ENCODE assay signal across 18 cellular contexts in the genomic region with DNA sequence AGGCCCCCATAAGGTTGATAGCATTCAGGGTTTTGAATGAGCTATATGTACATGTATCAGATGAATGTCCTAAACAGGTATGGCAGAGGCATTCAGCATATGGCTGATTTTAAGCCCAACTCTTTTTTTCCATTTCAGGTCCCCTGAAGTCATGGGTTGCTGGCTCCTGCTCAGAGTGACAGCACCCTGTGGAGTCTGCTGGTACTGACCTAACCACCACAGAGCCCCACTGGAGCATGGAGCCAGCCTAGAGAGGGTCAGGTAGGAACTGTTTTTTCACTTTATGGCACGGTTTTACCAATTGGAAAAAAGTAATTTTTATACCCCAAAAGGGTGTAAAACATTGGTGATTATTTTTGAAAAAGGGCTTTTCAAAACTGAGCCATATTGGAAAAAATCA.
A peak's percentile ranks its signal among the peaks of the same experiment; 100 is the strongest.
DNase-seq lines count a peak whose midpoint lies in the region; ATAC-seq, FAIRE-seq and TF ChIP-seq lines count a peak whose summit lies in the region.
"Had no signal": no experiment of that assay in that cellular context is flagged by ENCODE, and none has a peak within 500 bp of the region (broad histone marks: within the 10 kb centered on the region; RNA-seq: fewer than 3 reads in every experiment).

No MANE protein-coding gene starts in this region.

- RAD21 ChIA-PET in HCT116 (lab: Charles Lee; ENCODE audit: low non-redundant PET in 1 of 2, low total read pairs in 2 of 2, uncharacterized antibody in 2 of 2, unreplicated experiment in 2 of 2) = no interaction called here

- TF ChIP-seq EP300 in K562 (IDR thresholded peaks at IDR 0.05; ENCODE audit: low read length) (no peak), HepG2 (IDR thresholded peaks at IDR 0.05; ENCODE audit: low read depth in 2 of 2, low read length in 2 of 2) (no peak), HepG2 (CRISPR knock-in tag; IDR thresholded peaks at IDR 0.05; ENCODE audit: borderline replicate concordance) (no peak)

- H3K9ac ChIP-seq in HCT116 (ENCODE audit: low read length) (no peak overlapping the region), K562 (ENCODE audit: insufficient read depth in 1 of 2, low read depth in 2 of 2, low read length in 2 of 2) (no peak overlapping the region), HepG2 (ENCODE audit: insufficient read depth, low read depth, low read length) (no peak overlapping the region)

- BruUV-seq in HCT116 (replicated peaks; lab: Mats Ljungman, UMichigan) (no TSS peak), K562 (replicated peaks; lab: Mats Ljungman, UMichigan) (no TSS peak), HepG2 (replicated peaks; lab: Mats Ljungman, UMichigan) (no TSS peak)

- H4K20me1 ChIP-seq in HCT116 (ENCODE audit: insufficient read depth) = no peaks in the 10 kb centered on the region
- H4K20me1 ChIP-seq in K562 (replicated peaks; ENCODE audit: control insufficient read depth, insufficient read depth, low read length) = no peaks in the 10 kb centered on the region
- no peaks in the 10 kb centered on the region for H4K20me1 ChIP-seq in HepG2 (ENCODE audit: insufficient read depth, low read length)

- H3K9me3 ChIP-seq in HCT116 (ENCODE audit: control insufficient read depth in 1 of 2, insufficient read depth in 1 of 2, low read depth in 1 of 2, low read length in 2 of 2) (no peaks in the 10 kb centered on the region), K562 (replicated peaks; ENCODE audit: control insufficient read depth, insufficient read depth, low read depth, low read length) (no peaks in the 10 kb centered on the region), HepG2 (ENCODE audit: low read length) (no peaks in the 10 kb centered on the region)

- in situ Hi-C loops in K562 (cut with MboI) (no loop called here), HepG2 (cut with HindIII; ENCODE audit: extremely low pct_ligation_motif_present, low pct_unique_long_range_greater_than_20kb) (no loop called here)

- H3K4me2 ChIP-seq in HCT116 (ENCODE audit: low read length) (no peak overlapping the region), K562 (ENCODE audit: insufficient read depth, low read length) (no peak overlapping the region), HepG2 (ENCODE audit: low read depth, low read length) (no peak overlapping the region)
- H3K4me2 ChIP-seq: PC-9 had no signal

- H3K36me3 ChIP-seq in HCT116 (ENCODE audit: control insufficient read depth in 1 of 2, insufficient read depth in 2 of 2, low read length in 2 of 2) (peaks cover 0 to 5% of the 10 kb centered on the region in 2 experiments; a peak in 1 of 4 replicates), K562 (ENCODE audit: control insufficient read depth, insufficient read depth, low read length) (peaks cover 66% of the 10 kb centered on the region), HepG2 (replicated peaks in 1 of 2; ENCODE audit: control insufficient read depth in 1 of 2, insufficient read depth in 2 of 2, low read length in 2 of 2) (peaks cover 7 to 34% of the 10 kb centered on the region in 2 experiments; a peak in 4 of 5 replicates)

- no peak overlapping the region for H2AFZ ChIP-seq in HCT116 (ENCODE audit: low read depth, low read length, poor library complexity, severe bottlenecking)
- H2AFZ ChIP-seq in K562 (ENCODE audit: low read depth, low read length) = no peak overlapping the region
- H2AFZ ChIP-seq in HepG2 (ENCODE audit: low read length) = no peak overlapping the region
- H2AFZ ChIP-seq: PC-9 had no signal

- H3K9me2 ChIP-seq in HCT116 (ENCODE audit: insufficient read depth) = no peaks in the 10 kb centered on the region

- H3K4me3 ChIP-seq in HCT116 (replicated peaks in 1 of 2; ENCODE audit: low read depth in 1 of 2, low read length in 2 of 2) (no peak overlapping the region), K562 (no peak overlapping the region), HepG2 (replicated peaks in 1 of 3; ENCODE audit: insufficient read depth in 1 of 3, low read depth in 2 of 3, low read length in 3 of 3) (no peak overlapping the region)
- H3K4me3 ChIP-seq: PC-9, SK-N-MC had no signal

- TF ChIP-seq CTCF in HCT116 (IDR thresholded peaks at IDR 0.05 in 2 of 3, conservative IDR thresholded peaks at IDR 0.05 in 1 of 3; ENCODE audit: borderline replicate concordance in 1 of 3, insufficient read depth in 1 of 3, low read depth in 2 of 3, low read length in 2 of 3) = 0 out of 6 replicates have a peak, but pooled peaks of 1 of the 3 experiments have one; percentile 10
- no peak for TF ChIP-seq CTCF in K562 (IDR thresholded peaks at IDR 0.05 in 2 of 3, conservative IDR thresholded peaks at IDR 0.05 in 1 of 3; ENCODE audit: insufficient read depth in 2 of 3, low read depth in 1 of 3, low read length in 3 of 3)
- no peak for TF ChIP-seq CTCF in HepG2 (CRISPR knock-in tag; IDR thresholded peaks at IDR 0.05)
- TF ChIP-seq CTCF in RWPE1 (conservative IDR thresholded peaks at IDR 0.05; ENCODE audit: low read depth) = no peak

- peak; percentile 9 for DNase-seq in AG20443 (ENCODE audit: low spot score)
- no peak for DNase-seq in HCT116 (ENCODE audit: low read depth, low spot score)
- peak in 1 of 4 experiments; percentile 9 for DNase-seq in K562 (ENCODE audit: extremely low read depth in 1 of 4, low spot score in 3 of 4)
- DNase-seq in HepG2 (ENCODE audit: low spot score) = no peak
- DNase-seq in AG08395 (ENCODE audit: low spot score) = no peak
- DNase-seq in NCI-H526 (lab: John Stamatoyannopoulos, UW) = no peak
- DNase-seq in RWPE1 (ENCODE audit: low spot score) = no peak
- DNase-seq: Calu3; CD4-positive, alpha-beta T cell; DMS79; GF-D8; Kasumi-1; NCI-H2029; NCI-H510A treated with DMSO at 0.1 percent for 48 hours; PC-9 had no signal

- H3K9me1 ChIP-seq in K562 (ENCODE audit: control insufficient read depth, insufficient read depth, low read length) = no peaks in the 10 kb centered on the region

- no peak for FAIRE-seq in K562 (lab: Jason Lieb, UNC)
- no peak for FAIRE-seq in HepG2 (lab: Jason Lieb, UNC)

- intact Hi-C loops in HCT116 (cut with micrococcal nuclease) = no loop called here
- intact Hi-C loops in K562 (cut with micrococcal nuclease) = no loop called here
- intact Hi-C loops in HepG2 (cut with micrococcal nuclease; ENCODE audit: unreplicated experiment) = no loop called here

- ATAC-seq in HCT116 (peak; percentile 77), K562 (peak; percentile 90), HepG2 (peak; percentile 84), GM19351 (IDR thresholded peaks at IDR 0.05; ENCODE audit: unreplicated experiment) (no peak)
- ATAC-seq: Right ventricle myocardium inferior had no signal

- H3K4me1 ChIP-seq in HCT116 (ENCODE audit: control insufficient read depth in 1 of 2, insufficient read depth in 2 of 2, low read length in 2 of 2) (no peaks in the 10 kb centered on the region), K562 (replicated peaks in 1 of 2; ENCODE audit: control insufficient read depth in 2 of 2, insufficient read depth in 2 of 2, low read length in 2 of 2) (no peaks in the 10 kb centered on the region), HepG2 (ENCODE audit: insufficient read depth, low read length) (no peaks in the 10 kb centered on the region)

- POLR2A ChIA-PET in HCT116 (lab: Charles Lee) = no interaction called here
- POLR2A ChIA-PET in K562 (lab: Yijun Ruan, JAX) = interaction anchor here (0.6 kb wide), 1 partner anchor 9 kb away, joined by 3 read pairs; no protein-coding TSS in a partner anchor
- POLR2A ChIA-PET in HepG2 (lab: Yijun Ruan, JAX) = no interaction called here
- POLR2A ChIA-PET in RWPE1 (lab: Yijun Ruan, JAX; ENCODE audit: low non-redundant PET) = no interaction called here

- H3K27ac ChIP-seq in HCT116 (ENCODE audit: low read depth, low read length) (no peak overlapping the region), K562 (ENCODE audit: extremely low read depth, low read depth, low read length) (no peak overlapping the region), HepG2 (ENCODE audit: extremely low read length, insufficient read depth, low read length) (no peak overlapping the region), RWPE1 (no peak overlapping the region)
- H3K27ac ChIP-seq: PC-9, SK-N-MC had no signal

- H3K79me2 ChIP-seq in HCT116 (ENCODE audit: insufficient read depth, low read length) (no peaks in the 10 kb centered on the region), K562 (ENCODE audit: control insufficient read depth, insufficient read depth, low read length) (no peaks in the 10 kb centered on the region), HepG2 (ENCODE audit: insufficient read depth, low read length) (no peaks in the 10 kb centered on the region)

- TF ChIP-seq RAD21 in HCT116 (IDR thresholded peaks at IDR 0.05; ENCODE audit: low read depth) (no peak), K562 (CRISPR knock-in tag; conservative IDR thresholded peaks at IDR 0.05 in 1 of 2, IDR thresholded peaks at IDR 0.05 in 1 of 2) (no peak), HepG2 (CRISPR knock-in tag; IDR thresholded peaks at IDR 0.05) (no peak)

- 67% methylated on average over 1 of the region's 1 CpG for WGBS in K562 (ENCODE audit: insufficient coverage, low coverage, missing lambda C conversion rate)
- WGBS in HepG2 (ENCODE audit: low lambda C conversion rate) = 95% methylated on average over 1 of the region's 1 CpG

- TF ChIP-seq POLR2A in HCT116 (IDR thresholded peaks at IDR 0.05; ENCODE audit: borderline replicate concordance, extremely low read depth, insufficient read depth, insufficient read length) (no peak), K562 (conservative IDR thresholded peaks at IDR 0.05) (no peak), HepG2 (IDR thresholded peaks at IDR 0.05; ENCODE audit: insufficient read depth in 1 of 2, low read depth in 2 of 2, low read length in 2 of 2) (no peak)

- H3K27me3 ChIP-seq in HCT116 (ENCODE audit: insufficient read depth, low read length) = no peaks in the 10 kb centered on the region
- no peaks in the 10 kb centered on the region for H3K27me3 ChIP-seq in K562 (ENCODE audit: control insufficient read depth in 2 of 2, insufficient read depth in 2 of 2, low read length in 2 of 2)
- H3K27me3 ChIP-seq in HepG2 (ENCODE audit: control insufficient read depth in 1 of 2, insufficient read depth in 2 of 2, low read length in 2 of 2) = no peaks in the 10 kb centered on the region

- CTCF ChIA-PET in HCT116 (lab: Charles Lee) = no interaction called here
- CTCF ChIA-PET in K562 (lab: Yijun Ruan, JAX; ENCODE audit: low intra/inter-chr PET ratio) = no interaction called here
- CTCF ChIA-PET in HepG2 (lab: Yijun Ruan, JAX; ENCODE audit: low intra/inter-chr PET ratio, low total read pairs) = no interaction called here
- CTCF ChIA-PET in RWPE1 (lab: Yijun Ruan, JAX) = no interaction called here

TF ChIP-seq in HCT116, 20 proteins besides CTCF, POLR2A, EP300 and RAD21 (continues in another document):
- TF ChIP-seq EZH2phosphoT487 (IDR thresholded peaks at IDR 0.05; ENCODE audit: borderline replicate concordance) = no peak
- TF ChIP-seq YY1 (IDR thresholded peaks at IDR 0.05; ENCODE audit: extremely low read depth, insufficient replicate concordance, low read depth, low read length) = no peak

TF ChIP-seq in K562, 482 proteins besides CTCF, POLR2A, EP300 and RAD21:
- no peak for TF ChIP-seq HMGN3 (IDR thresholded peaks at IDR 0.05; ENCODE audit: borderline replicate concordance, extremely low read depth, insufficient read length, low read depth, low read length)
- no peak for TF ChIP-seq BMI1 (IDR thresholded peaks at IDR 0.05; ENCODE audit: low read length)
- TF ChIP-seq TRIM28 (IDR thresholded peaks at IDR 0.05) = no peak

TF ChIP-seq in HepG2, 621 proteins besides CTCF, POLR2A, EP300 and RAD21 (continues in another document):
- TF ChIP-seq ATF7 (IDR thresholded peaks at IDR 0.05) (no peak), ATF7 (CRISPR knock-in tag; IDR thresholded peaks at IDR 0.05) (no peak)
